ENCODE assay signal across 8 cellular contexts in genomic region chr2:98412751-98413445, GRCh38. TPM values are rescaled to one million over a fixed set of nuclear protein-coding genes. Genes with fewer than 3 reads are reported as not detected.
DNase-seq lines count a peak whose midpoint lies in the region; ATAC-seq, FAIRE-seq and TF ChIP-seq lines count a peak whose summit lies in the region.

No MANE protein-coding gene starts in this region.

- no peak overlapping the region for H3K4me3 Mint-ChIP-seq in T-cell

- CTCF ChIA-PET in T-cell (lab: Charles Lee): interaction anchor here (0.6 to 1.9 kb wide), 22 partner anchors 16 to 1438 kb away, joined by 3 to 12 read pairs (median 4); no protein-coding TSS in a partner anchor

- H3K36me3 Mint-ChIP-seq in T-cell: no peaks in the 10 kb centered on the region

- H3K27ac Mint-ChIP-seq in T-cell: peak overlapping the region in 1 of 2 donors; percentile 39

- peak; percentile 68 for TF ChIP-seq CTCF in D721Med (IDR thresholded peaks at IDR 0.05; ENCODE audit: insufficient read depth, missing control alignments)

- H3K4me1 Mint-ChIP-seq in T-cell: peaks cover 4 to 6% (median 6%) of the 10 kb centered on the region in 3 donors

- peak; percentile 74 for FAIRE-seq in D721Med (lab: Jason Lieb, UNC)

- DNase-seq in D721Med (ENCODE audit: insufficient read length, low spot score) (no peak), H4 (ENCODE audit: low spot score) (peak; percentile 48), NAMALWA (ENCODE audit: low spot score) (peak; percentile 86), T-cell (peak in 32 of 34 experiments; percentile 13 to 71 (median 42)), amniotic epithelial cell (ENCODE audit: low read depth) (peak; percentile 87), iPS DF 4.7 (ENCODE audit: extremely low read depth, low spot score) (peak; percentile 51), GOT3 (lab: John Stamatoyannopoulos, UW) (no peak)
- DNase-seq in stimulated activated CD4-positive, alpha-beta T cell treated with anti-CD3 and anti-CD28 coated beads, Interleukin-1b, Interleukin-23, amount 100 ng/mL, for 1 hour (ENCODE audit: low read depth in 2 of 2): peak; percentile 2 to 29

- ATAC-seq in T-cell (replicated peaks in 1 of 4): peak; percentile 84 to 90 (median 84)

- peaks cover 0 to 3% (median 2%) of the 10 kb centered on the region in 3 donors for H3K9me3 Mint-ChIP-seq in T-cell

- no peaks in the 10 kb centered on the region for H3K27me3 Mint-ChIP-seq in T-cell

- POLR2A ChIA-PET in T-cell (lab: Charles Lee): interaction anchor here in 1 of 2 donors (0.5 kb wide), 1 partner anchor 110 kb away, joined by 5 read pairs; no protein-coding TSS in a partner anchor

RNA-seq across cellular contexts. Expression of gene INPP4A, which starts 31.8 kb away (rescaled TPM):
- 11.0 and 11.2 TPM in 2 replicates for total RNA-seq in H4 (2014; rRNA removed; shearing (Covaris generic))
- 100 to 1,000 TPM; 126 to 153 (median 136) TPM for total RNA-seq in T-cell

Comparison
In these comparisons a context has a peak if more than half of its experiments do, and no peak if none do; other contexts are left out.
1. DNase-seq: peak in H4 (single experiment), NAMALWA (single experiment), T-cell (32 of 34), amniotic epithelial cell (single experiment), iPS DF 4.7 (single experiment) and stimulated activated CD4-positive, alpha-beta T cell treated with anti-CD3 and anti-CD28 coated beads, Interleukin-1b, Interleukin-23, amount 100 ng/mL, for 1 hour (2 of 2); none in D721Med (single experiment) and GOT3 (single experiment).
2. RNA of gene INPP4A, which starts 31.8 kb away (total RNA-seq): 126 to 153 TPM in T-cell; 11.0 to 11.2 TPM in H4; every median in the first group is over 10 times any median in the second.